ENCODE assay signal across 13 cellular contexts in the genomic region with DNA sequence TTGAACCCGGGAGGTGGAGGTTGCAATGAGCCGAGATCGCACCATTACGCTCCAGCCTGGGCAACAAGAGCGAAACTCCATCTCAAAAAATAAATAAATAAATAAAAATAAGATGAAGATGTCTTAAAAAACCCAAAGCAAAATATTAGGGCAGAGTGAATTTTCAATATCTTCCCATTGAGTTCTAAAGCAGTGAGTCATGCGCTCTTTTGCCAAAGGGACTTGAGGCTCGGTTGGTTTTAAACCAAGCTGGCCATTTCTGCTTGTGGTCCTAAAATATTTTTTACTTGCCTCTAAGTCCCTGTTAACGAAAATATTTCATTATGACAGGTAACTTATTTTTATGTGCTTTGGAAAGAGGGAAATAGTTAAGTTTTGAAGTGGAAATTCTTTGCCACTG. TPM values are rescaled to one million over a fixed set of nuclear protein-coding genes. Genes with fewer than 3 reads are reported as not detected.
DNase-seq lines count a peak whose midpoint lies in the region; ATAC-seq and TF ChIP-seq lines count a peak whose summit lies in the region.
"Had no signal": no experiment of that assay in that cellular context is flagged by ENCODE, and none has a peak within 500 bp of the region (broad histone marks: within the 10 kb centered on the region; RNA-seq: fewer than 3 reads in every experiment).

No MANE protein-coding gene starts in this region.

- no peaks in the 10 kb centered on the region for H3K9me3 ChIP-seq in BLaER1
- H3K9me3 ChIP-seq in Loucy (ENCODE audit: insufficient read depth, low read depth, low read length), result no peaks in the 10 kb centered on the region
- no peaks in the 10 kb centered on the region for H3K9me3 ChIP-seq in naive thymus-derived CD4-positive, alpha-beta T cell (ENCODE audit: control insufficient read depth in 2 of 3, low read length in 3 of 3)
- H3K9me3 ChIP-seq in upper lobe of right lung, result no peaks in the 10 kb centered on the region

- peaks cover 28% of the 10 kb centered on the region for H3K4me1 ChIP-seq in BLaER1
- H3K4me1 ChIP-seq in Loucy (ENCODE audit: insufficient read depth, low read length, poor library complexity, severe bottlenecking), result peaks cover 39% of the 10 kb centered on the region
- H3K4me1 ChIP-seq in naive thymus-derived CD4-positive, alpha-beta T cell (ENCODE audit: control insufficient read depth in 2 of 2, insufficient read depth in 2 of 2, low read length in 2 of 2), result peaks cover 42 to 51% of the 10 kb centered on the region in 2 donors
- H3K4me1 ChIP-seq in upper lobe of right lung, result peaks cover 69% of the 10 kb centered on the region
- H3K4me1 ChIP-seq: parathyroid adenoma had no signal

- peaks cover 0 to 17% (median 4%) of the 10 kb centered on the region in 5 donors for H3K36me3 Mint-ChIP-seq in naive thymus-derived CD4-positive, alpha-beta T cell
- peaks cover 2 to 8% of the 10 kb centered on the region in 2 donors for H3K36me3 Mint-ChIP-seq in CD14-positive monocyte

- H3K27me3 Mint-ChIP-seq in naive thymus-derived CD4-positive, alpha-beta T cell, result no peaks in the 10 kb centered on the region
- no peaks in the 10 kb centered on the region for H3K27me3 Mint-ChIP-seq in CD14-positive monocyte (ENCODE audit: low read depth in 3 of 3)
- H3K27me3 Mint-ChIP-seq: activated CD8-positive, alpha-beta T cell treated with anti-CD3 and anti-CD28 coated beads for 36 hours; activated naive CD8-positive, alpha-beta T cell treated with anti-CD3 and anti-CD28 coated beads, Interleukin-2, amount 10 ng/mL, durations not matched to agents 7 days and 5 days had no signal

- H3K4me3 Mint-ChIP-seq in naive thymus-derived CD4-positive, alpha-beta T cell, result peak overlapping the region in 8 of 10 donors; percentile 55 to 91 (median 74)
- no peak overlapping the region for H3K4me3 Mint-ChIP-seq in CD14-positive monocyte
- H3K4me3 Mint-ChIP-seq: activated CD8-positive, alpha-beta T cell treated with anti-CD3 and anti-CD28 coated beads for 36 hours had no signal

- H3K4me1 Mint-ChIP-seq in naive thymus-derived CD4-positive, alpha-beta T cell, result peaks cover 48 to 77% (median 54%) of the 10 kb centered on the region in 7 donors
- peaks cover 45% of the 10 kb centered on the region for H3K4me1 Mint-ChIP-seq in CD14-positive monocyte

- no peak overlapping the region for H3K27ac Mint-ChIP-seq in naive thymus-derived CD4-positive, alpha-beta T cell
- peak overlapping the region in 2 of 7 donors; percentile 43 to 54 for H3K27ac Mint-ChIP-seq in CD14-positive monocyte
- H3K27ac Mint-ChIP-seq: activated CD8-positive, alpha-beta T cell treated with anti-CD3 and anti-CD28 coated beads for 36 hours; activated naive CD8-positive, alpha-beta T cell treated with anti-CD3 and anti-CD28 coated beads, Interleukin-2, amount 10 ng/mL, durations not matched to agents 7 days and 5 days had no signal

- H3K27ac ChIP-seq in BLaER1 (no peak overlapping the region), upper lobe of right lung (no peak overlapping the region)
- H3K27ac ChIP-seq in naive thymus-derived CD4-positive, alpha-beta T cell (ENCODE audit: low read depth, low read length), result no peak overlapping the region
- H3K27ac ChIP-seq: parathyroid adenoma had no signal

- ATAC-seq in naive thymus-derived CD4-positive, alpha-beta T cell, result no peak
- ATAC-seq in HG02973 (IDR thresholded peaks at IDR 0.05; ENCODE audit: unreplicated experiment), result no peak
- ATAC-seq in upper lobe of right lung, result no peak
- ATAC-seq: activated CD8-positive, alpha-beta T cell treated with anti-CD3 and anti-CD28 coated beads for 36 hours had no signal

- H3K36me3 ChIP-seq in BLaER1 (peaks cover 30% of the 10 kb centered on the region), Loucy (ENCODE audit: insufficient read depth, low read length) (no peaks in the 10 kb centered on the region; the same call in 1 of the 2 replicates), upper lobe of right lung (no peaks in the 10 kb centered on the region)
- H3K36me3 ChIP-seq in naive thymus-derived CD4-positive, alpha-beta T cell (ENCODE audit: control insufficient read depth in 2 of 3, insufficient read depth in 3 of 3, low read length in 3 of 3), result peaks cover 0 to 11% (median 0%) of the 10 kb centered on the region in 3 experiments

- no peak for TF ChIP-seq CTCF in Loucy (conservative IDR thresholded peaks at IDR 0.05; ENCODE audit: low read length)
- TF ChIP-seq CTCF in choroid plexus epithelial cell (conservative IDR thresholded peaks at IDR 0.05; ENCODE audit: low read depth, low read length), result no peak
- no peak for TF ChIP-seq CTCF in CD14-positive monocyte (IDR thresholded peaks at IDR 0.05)
- no peak for TF ChIP-seq CTCF in upper lobe of right lung (IDR thresholded peaks at IDR 0.05)

- H3K79me2 ChIP-seq in Loucy (ENCODE audit: insufficient read depth, low read length), result peaks cover 94% of the 10 kb centered on the region

- H3K4me3 ChIP-seq in BLaER1, result no peak overlapping the region
- peak overlapping the region; percentile 98 for H3K4me3 ChIP-seq in Loucy (ENCODE audit: low read length, poor library complexity, severe bottlenecking)
- no peak overlapping the region for H3K4me3 ChIP-seq in choroid plexus epithelial cell (ENCODE audit: low read depth, low read length)
- no peak overlapping the region for H3K4me3 ChIP-seq in naive thymus-derived CD4-positive, alpha-beta T cell (ENCODE audit: low read length)
- H3K4me3 ChIP-seq in upper lobe of right lung, result no peak overlapping the region

- H3K4me2 ChIP-seq in BLaER1 (peak overlapping the region; percentile 9; the same call in 1 of the 2 replicates), Loucy (ENCODE audit: low read depth, low read length, poor library complexity, severe bottlenecking) (peak overlapping the region; percentile 99)

- H4K20me1 ChIP-seq in BLaER1 (peaks cover 91% of the 10 kb centered on the region), Loucy (ENCODE audit: insufficient read depth, low read length, poor library complexity, severe bottlenecking) (peaks cover 91% of the 10 kb centered on the region)

- no peak overlapping the region for H3K9ac ChIP-seq in BLaER1
- H3K9ac ChIP-seq in Loucy (ENCODE audit: low read depth, low read length, poor library complexity, severe bottlenecking), result no peak overlapping the region
- H3K9ac ChIP-seq: parathyroid adenoma had no signal

- no peaks in the 10 kb centered on the region for H3K9me3 Mint-ChIP-seq in naive thymus-derived CD4-positive, alpha-beta T cell
- H3K9me3 Mint-ChIP-seq in CD14-positive monocyte, result no peaks in the 10 kb centered on the region
- H3K9me3 Mint-ChIP-seq: activated CD8-positive, alpha-beta T cell treated with anti-CD3 and anti-CD28 coated beads for 36 hours; activated naive CD8-positive, alpha-beta T cell treated with anti-CD3 and anti-CD28 coated beads, Interleukin-2, amount 10 ng/mL, durations not matched to agents 7 days and 5 days had no signal

- H3K9me2 ChIP-seq in Loucy (replicated peaks; ENCODE audit: low read depth, low read length), result no peaks in the 10 kb centered on the region

- POLR2A ChIA-PET in naive thymus-derived CD4-positive, alpha-beta T cell (lab: Charles Lee), result interaction anchor here (1.2 kb wide), 1 partner anchor 55 kb away, joined by 3 read pairs; no protein-coding TSS in a partner anchor

- CTCF ChIA-PET in naive thymus-derived CD4-positive, alpha-beta T cell (lab: Charles Lee), result interaction anchor here (0.6 kb wide), 1 partner anchor 21 kb away, joined by 8 read pairs; no protein-coding TSS in a partner anchor

- peak; percentile 63 for DNase-seq in choroid plexus epithelial cell (ENCODE audit: low read depth)
- no peak for DNase-seq in naive thymus-derived CD4-positive, alpha-beta T cell
- no peak for DNase-seq in CD14-positive monocyte (ENCODE audit: low spot score)
- no peak for DNase-seq in DMS53 treated with DMSO at 0.1 percent for 48 hours (lab: John Stamatoyannopoulos, UW; ENCODE audit: unreplicated experiment)
- no peak for DNase-seq in upper lobe of right lung
- DNase-seq: activated CD8-positive, alpha-beta T cell treated with anti-CD3 and anti-CD28 coated beads for 36 hours; activated naive CD8-positive, alpha-beta T cell treated with anti-CD3 and anti-CD28 coated beads, Interleukin-2, amount 10 ng/mL, durations not matched to agents 7 days and 5 days; Calu3; substantia nigra had no signal

- no peak overlapping the region for H2AFZ ChIP-seq in Loucy (ENCODE audit: low read length)
- H2AFZ ChIP-seq: parathyroid adenoma had no signal

- H3K27me3 ChIP-seq in BLaER1 (no peaks in the 10 kb centered on the region), Loucy (ENCODE audit: insufficient read depth, low read length, poor library complexity, severe bottlenecking) (peaks cover 7% of the 10 kb centered on the region), upper lobe of right lung (no peaks in the 10 kb centered on the region)
- H3K27me3 ChIP-seq in naive thymus-derived CD4-positive, alpha-beta T cell (ENCODE audit: control insufficient read depth in 2 of 2, insufficient read depth in 2 of 2, low read length in 2 of 2), result no peaks in the 10 kb centered on the region

- no peaks in the 10 kb centered on the region for H3F3A ChIP-seq in Loucy (ENCODE audit: low read depth)

- intact Hi-C loops in naive thymus-derived CD4-positive, alpha-beta T cell (cut with micrococcal nuclease), result loop anchor here (10.0 kb wide), 2 partner anchors 217 to 1037 kb away; a partner anchor contains a TSS
- intact Hi-C loops in CD14-positive monocyte (cut with micrococcal nuclease), result no loop called here
- intact Hi-C loops in upper lobe of right lung (cut with DNase I), result no loop called here

RNA-seq across cellular contexts. Expression of a gene that starts 4.7 kb away (rescaled TPM):
- total RNA-seq in naive thymus-derived CD4-positive, alpha-beta T cell, result 100 to 1,000 TPM; 112 to 156 (median 140) TPM
- polyA plus RNA-seq in naive thymus-derived CD4-positive, alpha-beta T cell, result 10 to 100 TPM; 15.8 to 16.8 TPM
- polyA plus RNA-seq in CD14-positive monocyte, result 10 to 100 TPM in 1 of 2 donors, 1 to 10 TPM in 1; 9.1 to 17.1 TPM
- 144 TPM for total RNA-seq in upper lobe of right lung

Comparison
In these comparisons a context has a peak if more than half of its experiments do, and no peak if none do; other contexts are left out.
1. H3K4me3 Mint-ChIP-seq: peak in naive thymus-derived CD4-positive, alpha-beta T cell (8 of 10); none in CD14-positive monocyte (0 of 2).
2. intact Hi-C loops: an anchor here in naive thymus-derived CD4-positive, alpha-beta T cell (10.0 kb wide); none called in CD14-positive monocyte and upper lobe of right lung.